In the genomic region with DNA sequence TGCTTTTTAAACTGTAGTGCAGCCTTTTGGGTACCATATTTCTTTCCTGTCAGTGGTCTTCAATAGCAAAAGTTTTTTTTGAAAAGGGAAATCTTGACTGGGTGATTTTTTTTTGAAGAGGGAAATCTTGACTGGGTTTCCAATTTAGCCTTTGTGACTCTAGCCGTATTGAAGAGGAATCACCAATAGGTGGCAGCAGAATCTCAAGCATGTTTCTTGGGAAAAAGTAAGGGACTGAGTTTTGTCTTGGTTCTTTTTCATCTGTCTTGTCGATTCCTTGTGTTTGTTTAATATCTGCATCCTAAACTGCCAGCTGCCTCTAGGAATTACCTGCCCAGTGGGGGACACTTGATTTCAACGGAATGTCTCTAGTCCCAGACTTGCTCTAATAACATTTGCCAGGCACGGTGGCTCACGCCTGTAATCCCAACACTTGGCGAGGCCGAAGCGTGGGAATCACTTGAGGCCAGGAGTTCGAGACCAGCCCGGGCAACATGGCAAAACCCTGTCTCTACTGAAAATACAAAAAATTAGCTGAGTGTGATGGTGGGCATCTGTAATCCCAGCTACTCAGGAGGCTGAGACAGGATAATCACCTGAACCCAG, we compare ENCODE assay signal across 1 cellular context.
A peak's percentile ranks its signal among the peaks of the same experiment; 100 is the strongest.
TF ChIP-seq lines count a peak whose summit lies in the region.

No MANE protein-coding gene starts in this region.

TF ChIP-seq in K562, 482 proteins besides CTCF, POLR2A, EP300 and RAD21 (continued from another document):
- TF ChIP-seq, protein P1, sequence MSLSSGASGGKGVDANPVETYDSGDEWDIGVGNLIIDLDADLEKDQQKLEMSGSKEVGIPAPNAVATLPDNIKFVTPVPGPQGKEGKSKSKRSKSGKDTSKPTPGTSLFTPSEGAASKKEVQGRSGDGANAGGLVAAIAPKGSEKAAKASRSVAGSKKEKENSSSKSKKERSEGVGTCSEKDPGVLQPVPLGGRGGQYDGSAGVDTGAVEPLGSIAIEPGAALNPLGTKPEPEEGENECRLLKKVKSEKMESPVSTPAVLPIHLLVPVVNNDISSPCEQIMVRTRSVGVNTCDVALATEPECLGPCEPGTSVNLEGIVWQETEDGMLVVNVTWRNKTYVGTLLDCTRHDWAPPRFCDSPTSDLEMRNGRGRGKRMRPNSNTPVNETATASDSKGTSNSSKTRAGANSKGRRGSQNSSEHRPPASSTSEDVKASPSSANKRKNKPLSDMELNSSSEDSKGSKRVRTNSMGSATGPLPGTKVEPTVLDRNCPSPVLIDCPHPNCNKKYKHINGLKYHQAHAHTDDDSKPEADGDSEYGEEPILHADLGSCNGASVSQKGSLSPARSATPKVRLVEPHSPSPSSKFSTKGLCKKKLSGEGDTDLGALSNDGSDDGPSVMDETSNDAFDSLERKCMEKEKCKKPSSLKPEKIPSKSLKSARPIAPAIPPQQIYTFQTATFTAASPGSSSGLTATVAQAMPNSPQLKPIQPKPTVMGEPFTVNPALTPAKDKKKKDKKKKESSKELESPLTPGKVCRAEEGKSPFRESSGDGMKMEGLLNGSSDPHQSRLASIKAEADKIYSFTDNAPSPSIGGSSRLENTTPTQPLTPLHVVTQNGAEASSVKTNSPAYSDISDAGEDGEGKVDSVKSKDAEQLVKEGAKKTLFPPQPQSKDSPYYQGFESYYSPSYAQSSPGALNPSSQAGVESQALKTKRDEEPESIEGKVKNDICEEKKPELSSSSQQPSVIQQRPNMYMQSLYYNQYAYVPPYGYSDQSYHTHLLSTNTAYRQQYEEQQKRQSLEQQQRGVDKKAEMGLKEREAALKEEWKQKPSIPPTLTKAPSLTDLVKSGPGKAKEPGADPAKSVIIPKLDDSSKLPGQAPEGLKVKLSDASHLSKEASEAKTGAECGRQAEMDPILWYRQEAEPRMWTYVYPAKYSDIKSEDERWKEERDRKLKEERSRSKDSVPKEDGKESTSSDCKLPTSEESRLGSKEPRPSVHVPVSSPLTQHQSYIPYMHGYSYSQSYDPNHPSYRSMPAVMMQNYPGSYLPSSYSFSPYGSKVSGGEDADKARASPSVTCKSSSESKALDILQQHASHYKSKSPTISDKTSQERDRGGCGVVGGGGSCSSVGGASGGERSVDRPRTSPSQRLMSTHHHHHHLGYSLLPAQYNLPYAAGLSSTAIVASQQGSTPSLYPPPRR (CRISPR knock-in tag; IDR thresholded peaks at IDR 0.05; ENCODE audit: borderline replicate concordance) = no peak
- no peak for TF ChIP-seq KDM2B (CRISPR knock-in tag; IDR thresholded peaks at IDR 0.05)
- no peak for TF ChIP-seq SRSF9 (IDR thresholded peaks at IDR 0.05; ENCODE audit: borderline replicate concordance, low read depth, low read length)
- TF ChIP-seq, protein P2, sequence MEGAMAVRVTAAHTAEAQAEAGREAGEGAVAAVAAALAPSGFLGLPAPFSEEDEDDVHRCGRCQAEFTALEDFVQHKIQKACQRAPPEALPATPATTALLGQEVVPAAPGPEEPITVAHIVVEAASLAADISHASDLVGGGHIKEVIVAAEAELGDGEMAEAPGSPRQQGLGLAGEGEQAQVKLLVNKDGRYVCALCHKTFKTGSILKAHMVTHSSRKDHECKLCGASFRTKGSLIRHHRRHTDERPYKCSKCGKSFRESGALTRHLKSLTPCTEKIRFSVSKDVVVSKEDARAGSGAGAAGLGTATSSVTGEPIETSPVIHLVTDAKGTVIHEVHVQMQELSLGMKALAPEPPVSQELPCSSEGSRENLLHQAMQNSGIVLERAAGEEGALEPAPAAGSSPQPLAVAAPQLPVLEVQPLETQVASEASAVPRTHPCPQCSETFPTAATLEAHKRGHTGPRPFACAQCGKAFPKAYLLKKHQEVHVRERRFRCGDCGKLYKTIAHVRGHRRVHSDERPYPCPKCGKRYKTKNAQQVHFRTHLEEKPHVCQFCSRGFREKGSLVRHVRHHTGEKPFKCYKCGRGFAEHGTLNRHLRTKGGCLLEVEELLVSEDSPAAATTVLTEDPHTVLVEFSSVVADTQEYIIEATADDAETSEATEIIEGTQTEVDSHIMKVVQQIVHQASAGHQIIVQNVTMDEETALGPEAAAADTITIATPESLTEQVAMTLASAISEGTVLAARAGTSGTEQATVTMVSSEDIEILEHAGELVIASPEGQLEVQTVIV (CRISPR knock-in tag; IDR thresholded peaks at IDR 0.05; ENCODE audit: borderline replicate concordance) = no peak
- TF ChIP-seq ZNF583 (CRISPR knock-in tag; IDR thresholded peaks at IDR 0.05) = no peak
- TF ChIP-seq SRSF1 (IDR thresholded peaks at IDR 0.05; ENCODE audit: low read depth, low read length) = no peak
- TF ChIP-seq FOXM1 (IDR thresholded peaks at IDR 0.05; ENCODE audit: low read depth) = no peak
- no peak for TF ChIP-seq FOXM1 (CRISPR knock-in tag; IDR thresholded peaks at IDR 0.05; ENCODE audit: low read depth)
- TF ChIP-seq, protein P3, sequence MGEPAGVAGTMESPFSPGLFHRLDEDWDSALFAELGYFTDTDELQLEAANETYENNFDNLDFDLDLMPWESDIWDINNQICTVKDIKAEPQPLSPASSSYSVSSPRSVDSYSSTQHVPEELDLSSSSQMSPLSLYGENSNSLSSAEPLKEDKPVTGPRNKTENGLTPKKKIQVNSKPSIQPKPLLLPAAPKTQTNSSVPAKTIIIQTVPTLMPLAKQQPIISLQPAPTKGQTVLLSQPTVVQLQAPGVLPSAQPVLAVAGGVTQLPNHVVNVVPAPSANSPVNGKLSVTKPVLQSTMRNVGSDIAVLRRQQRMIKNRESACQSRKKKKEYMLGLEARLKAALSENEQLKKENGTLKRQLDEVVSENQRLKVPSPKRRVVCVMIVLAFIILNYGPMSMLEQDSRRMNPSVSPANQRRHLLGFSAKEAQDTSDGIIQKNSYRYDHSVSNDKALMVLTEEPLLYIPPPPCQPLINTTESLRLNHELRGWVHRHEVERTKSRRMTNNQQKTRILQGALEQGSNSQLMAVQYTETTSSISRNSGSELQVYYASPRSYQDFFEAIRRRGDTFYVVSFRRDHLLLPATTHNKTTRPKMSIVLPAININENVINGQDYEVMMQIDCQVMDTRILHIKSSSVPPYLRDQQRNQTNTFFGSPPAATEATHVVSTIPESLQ (CRISPR knock-in tag; IDR thresholded peaks at IDR 0.05) = no peak
- no peak for TF ChIP-seq CREM (IDR thresholded peaks at IDR 0.05; ENCODE audit: low read depth)
- TF ChIP-seq, protein P4, sequence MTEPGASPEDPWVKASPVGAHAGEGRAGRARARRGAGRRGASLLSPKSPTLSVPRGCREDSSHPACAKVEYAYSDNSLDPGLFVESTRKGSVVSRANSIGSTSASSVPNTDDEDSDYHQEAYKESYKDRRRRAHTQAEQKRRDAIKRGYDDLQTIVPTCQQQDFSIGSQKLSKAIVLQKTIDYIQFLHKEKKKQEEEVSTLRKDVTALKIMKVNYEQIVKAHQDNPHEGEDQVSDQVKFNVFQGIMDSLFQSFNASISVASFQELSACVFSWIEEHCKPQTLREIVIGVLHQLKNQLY (CRISPR knock-in tag; conservative IDR thresholded peaks at IDR 0.05) = no peak
- TF ChIP-seq YBX1 (IDR thresholded peaks at IDR 0.05) = no peak
- TF ChIP-seq DDX20 (tag; IDR thresholded peaks at IDR 0.05; ENCODE audit: low read depth) = no peak
- no peak for TF ChIP-seq SMARCA5 (IDR thresholded peaks at IDR 0.05)
- peak; percentile 3; the same call in 1 of the 2 replicates for TF ChIP-seq ZNF384 (IDR thresholded peaks at IDR 0.05; ENCODE audit: low read depth, low read length)
- TF ChIP-seq, protein P5, sequence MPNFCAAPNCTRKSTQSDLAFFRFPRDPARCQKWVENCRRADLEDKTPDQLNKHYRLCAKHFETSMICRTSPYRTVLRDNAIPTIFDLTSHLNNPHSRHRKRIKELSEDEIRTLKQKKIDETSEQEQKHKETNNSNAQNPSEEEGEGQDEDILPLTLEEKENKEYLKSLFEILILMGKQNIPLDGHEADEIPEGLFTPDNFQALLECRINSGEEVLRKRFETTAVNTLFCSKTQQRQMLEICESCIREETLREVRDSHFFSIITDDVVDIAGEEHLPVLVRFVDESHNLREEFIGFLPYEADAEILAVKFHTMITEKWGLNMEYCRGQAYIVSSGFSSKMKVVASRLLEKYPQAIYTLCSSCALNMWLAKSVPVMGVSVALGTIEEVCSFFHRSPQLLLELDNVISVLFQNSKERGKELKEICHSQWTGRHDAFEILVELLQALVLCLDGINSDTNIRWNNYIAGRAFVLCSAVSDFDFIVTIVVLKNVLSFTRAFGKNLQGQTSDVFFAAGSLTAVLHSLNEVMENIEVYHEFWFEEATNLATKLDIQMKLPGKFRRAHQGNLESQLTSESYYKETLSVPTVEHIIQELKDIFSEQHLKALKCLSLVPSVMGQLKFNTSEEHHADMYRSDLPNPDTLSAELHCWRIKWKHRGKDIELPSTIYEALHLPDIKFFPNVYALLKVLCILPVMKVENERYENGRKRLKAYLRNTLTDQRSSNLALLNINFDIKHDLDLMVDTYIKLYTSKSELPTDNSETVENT (CRISPR knock-in tag; IDR thresholded peaks at IDR 0.05) = no peak
- TF ChIP-seq, protein P6, sequence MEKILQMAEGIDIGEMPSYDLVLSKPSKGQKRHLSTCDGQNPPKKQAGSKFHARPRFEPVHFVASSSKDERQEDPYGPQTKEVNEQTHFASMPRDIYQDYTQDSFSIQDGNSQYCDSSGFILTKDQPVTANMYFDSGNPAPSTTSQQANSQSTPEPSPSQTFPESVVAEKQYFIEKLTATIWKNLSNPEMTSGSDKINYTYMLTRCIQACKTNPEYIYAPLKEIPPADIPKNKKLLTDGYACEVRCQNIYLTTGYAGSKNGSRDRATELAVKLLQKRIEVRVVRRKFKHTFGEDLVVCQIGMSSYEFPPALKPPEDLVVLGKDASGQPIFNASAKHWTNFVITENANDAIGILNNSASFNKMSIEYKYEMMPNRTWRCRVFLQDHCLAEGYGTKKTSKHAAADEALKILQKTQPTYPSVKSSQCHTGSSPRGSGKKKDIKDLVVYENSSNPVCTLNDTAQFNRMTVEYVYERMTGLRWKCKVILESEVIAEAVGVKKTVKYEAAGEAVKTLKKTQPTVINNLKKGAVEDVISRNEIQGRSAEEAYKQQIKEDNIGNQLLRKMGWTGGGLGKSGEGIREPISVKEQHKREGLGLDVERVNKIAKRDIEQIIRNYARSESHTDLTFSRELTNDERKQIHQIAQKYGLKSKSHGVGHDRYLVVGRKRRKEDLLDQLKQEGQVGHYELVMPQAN (IDR thresholded peaks at IDR 0.05; ENCODE audit: borderline replicate concordance) = no peak
